21 cellular contexts compared by ENCODE assay signal in genomic region chr9:37653385-37653784, GRCh38. TPM values are rescaled to one million over a fixed set of nuclear protein-coding genes. Genes with fewer than 3 reads are reported as not detected.
DNase-seq lines count a peak whose midpoint lies in the region; ATAC-seq and TF ChIP-seq lines count a peak whose summit lies in the region.
"Had no signal": no experiment of that assay in that cellular context is flagged by ENCODE, and none has a peak within 500 bp of the region (broad histone marks: within the 10 kb centered on the region; RNA-seq: fewer than 3 reads in every experiment).

No MANE protein-coding gene starts in this region.

- H3K27me3 ChIP-seq in BLaER1 treated with 17β-estradiol and CSF1 and Interleukin-3, amounts not matched to agents 10 nM and 100 nM = peaks cover 0 to 31% (median 7%) of the 10 kb centered on the region in 11 experiments; a peak in 11 of 22 replicates
- H3K27me3 ChIP-seq in endodermal cell (ENCODE audit: control insufficient read depth, insufficient read depth, low read length, poor library complexity, severe bottlenecking) = peaks cover 81% of the 10 kb centered on the region

- peak; percentile 80 for DNase-seq in NCI-H82 treated with DMSO at 0.1 percent for 48 hours (lab: John Stamatoyannopoulos, UW; ENCODE audit: unreplicated experiment)
- DNase-seq in endodermal cell = no peak
- DNase-seq in SW 1271 (lab: John Stamatoyannopoulos, UW) = no peak
- DNase-seq in activated T-cell treated with anti-CD3 and anti-CD28 coated beads for 4 hours = no peak
- DNase-seq in COLO829 (ENCODE audit: low spot score) = no peak
- DNase-seq: 8988T; ACHN; AML-193; BE2C; Calu3; CD4-positive, CD25-positive, alpha-beta regulatory T cell; CD8-positive, alpha-beta T cell; DMS153; DND-41; GM23248; H7; HCEC 1CT had no signal

- 90% methylated on average over 2 of the region's 2 CpGs; no CpG with 5 or more reads in 1 of the 2 experiments for WGBS in endodermal cell (ENCODE audit: insufficient coverage in 1 of 2, insufficient read length in 1 of 2), 2 experiments

- peaks cover 16 to 51% (median 35%) of the 10 kb centered on the region in 10 experiments for H3K4me1 ChIP-seq in BLaER1 treated with 17β-estradiol and CSF1 and Interleukin-3, amounts not matched to agents 10 nM and 100 nM
- peaks cover 7% of the 10 kb centered on the region for H3K4me1 ChIP-seq in endodermal cell (ENCODE audit: control insufficient read depth, insufficient read depth, low read length)

- H3K9me3 Mint-ChIP-seq in endodermal cell = no peaks in the 10 kb centered on the region
- H3K9me3 Mint-ChIP-seq: CD8-positive, alpha-beta T cell had no signal

- H3K27me3 Mint-ChIP-seq in endodermal cell (ENCODE audit: insufficient read depth) = peaks cover 85% of the 10 kb centered on the region

- TF ChIP-seq CTCF in endodermal cell (conservative IDR thresholded peaks at IDR 0.05) = no peak

- H3K9me3 ChIP-seq in BLaER1 treated with 17β-estradiol and CSF1 and Interleukin-3, amounts not matched to agents 10 nM and 100 nM (replicated peaks in 1 of 11) = no peaks in the 10 kb centered on the region
- no peaks in the 10 kb centered on the region for H3K9me3 ChIP-seq in endodermal cell (ENCODE audit: control insufficient read depth, low read length)
- H3K9me3 ChIP-seq: A549, BE2C had no signal

- peaks cover 21% of the 10 kb centered on the region for H3K4me1 Mint-ChIP-seq in endodermal cell

- peaks cover 0 to 11% (median 0%) of the 10 kb centered on the region in 11 experiments; a peak in 2 of 22 replicates for H4K20me1 ChIP-seq in BLaER1 treated with 17β-estradiol and CSF1 and Interleukin-3, amounts not matched to agents 10 nM and 100 nM

- peak overlapping the region in 8 of 11 experiments; percentile 94 to 100 (median 99); a peak in 11 of 22 replicates for H3K4me2 ChIP-seq in BLaER1 treated with 17β-estradiol and CSF1 and Interleukin-3, amounts not matched to agents 10 nM and 100 nM
- H3K4me2 ChIP-seq: A549 had no signal

- no peak for ATAC-seq in HG02623 (IDR thresholded peaks at IDR 0.05; ENCODE audit: unreplicated experiment)
- ATAC-seq: A549; CD8-positive, alpha-beta T cell had no signal

- no peak overlapping the region for H3K27ac Mint-ChIP-seq in endodermal cell
- H3K27ac Mint-ChIP-seq: CD4-positive, CD25-positive, alpha-beta regulatory T cell; CD8-positive, alpha-beta T cell had no signal

- no peak overlapping the region for H3K4me3 ChIP-seq in BLaER1 treated with 17β-estradiol and CSF1 and Interleukin-3, amounts not matched to agents 10 nM and 100 nM
- peak overlapping the region; percentile 58 for H3K4me3 ChIP-seq in endodermal cell (ENCODE audit: low read length)
- H3K4me3 ChIP-seq: A549, GM23248 had no signal

- H3K4me3 Mint-ChIP-seq in endodermal cell = peak overlapping the region; percentile 13
- H3K4me3 Mint-ChIP-seq: CD4-positive, CD25-positive, alpha-beta regulatory T cell; CD8-positive, alpha-beta T cell had no signal

- no peaks in the 10 kb centered on the region for H3K36me3 Mint-ChIP-seq in endodermal cell (ENCODE audit: low read depth)
- H3K36me3 Mint-ChIP-seq: CD4-positive, CD25-positive, alpha-beta regulatory T cell; CD8-positive, alpha-beta T cell had no signal

- H3K27ac ChIP-seq in BLaER1 treated with 17β-estradiol and CSF1 and Interleukin-3, amounts not matched to agents 10 nM and 100 nM = no peak overlapping the region
- H3K27ac ChIP-seq in endodermal cell (ENCODE audit: low read depth, low read length) = no peak overlapping the region
- H3K27ac ChIP-seq: A549, C4-2B, GM23248 had no signal

- H3K9ac ChIP-seq in BLaER1 treated with 17β-estradiol and CSF1 and Interleukin-3, amounts not matched to agents 10 nM and 100 nM = no peak overlapping the region
- H3K9ac ChIP-seq in endodermal cell (ENCODE audit: extremely low read depth, low read length, poor library complexity, severe bottlenecking) = no peak overlapping the region
- H3K9ac ChIP-seq: GM23248 had no signal

- H3K36me3 ChIP-seq in BLaER1 treated with 17β-estradiol and CSF1 and Interleukin-3, amounts not matched to agents 10 nM and 100 nM = no peaks in the 10 kb centered on the region
- no peaks in the 10 kb centered on the region for H3K36me3 ChIP-seq in endodermal cell (ENCODE audit: control insufficient read depth, insufficient read depth, low read length)
- H3K36me3 ChIP-seq: BE2C had no signal

RNA-seq across cellular contexts. Expression of gene FRMPD1, which starts 2.6 kb away (rescaled TPM):
- total RNA-seq in endodermal cell = under 1 TPM; 0.33 to 0.55 TPM
- polyA plus RNA-seq in endodermal cell (2013, experiment 1 of 2) = 0.50 TPM
- 0.41 TPM for polyA plus RNA-seq in endodermal cell (2013, experiment 2 of 2)
- total RNA-seq: Calu3; CD4-positive, CD25-positive, alpha-beta regulatory T cell; CD8-positive, alpha-beta T cell; GM23248 had no signal
- polyA plus RNA-seq: CD4-positive, CD25-positive, alpha-beta regulatory T cell; GM23248 had no signal
